ENCODE assay signal across 26 cellular contexts in genomic region chr5:137190441-137190840, GRCh38.
DNase-seq lines count a peak whose midpoint lies in the region; TF ChIP-seq lines count a peak whose summit lies in the region.
"Had no signal": no experiment of that assay in that cellular context is flagged by ENCODE, and none has a peak within 500 bp of the region (broad histone marks: within the 10 kb centered on the region; RNA-seq: fewer than 3 reads in every experiment).

No MANE protein-coding gene starts in this region.

- no peaks in the 10 kb centered on the region for H3K9me3 ChIP-seq in SJSA1 (replicated peaks)
- H3K9me3 ChIP-seq: HAP-1, MG63, thoracic aorta had no signal

- peak overlapping the region; percentile 78 for H3K27ac ChIP-seq in SJSA1
- H3K27ac ChIP-seq: thoracic aorta had no signal

- H3K27me3 ChIP-seq in SJSA1 (replicated peaks): no peaks in the 10 kb centered on the region
- H3K27me3 ChIP-seq: MG63 had no signal

- H3K4me1 ChIP-seq in SJSA1 (replicated peaks): peaks cover 55% of the 10 kb centered on the region
- H3K4me1 ChIP-seq: HAP-1 had no signal

- TF ChIP-seq CTCF in fibroblast of pulmonary artery (IDR thresholded peaks at IDR 0.05; ENCODE audit: low read length, missing control alignments): no peak

- peak; percentile 25 for DNase-seq in ELR (ENCODE audit: low read depth)
- peak in 1 of 2 experiments; percentile 64 for DNase-seq in SJSA1 (ENCODE audit: low read depth in 1 of 2, low spot score in 2 of 2)
- peak; percentile 13 for DNase-seq in fibroblast of pulmonary artery (ENCODE audit: low read depth)
- no peak for DNase-seq in NK-92 treated with Interleukin-12 subunit alpha and Interleukin-12 subunit beta, amount 100 ng/mL, for 24 hours (lab: John Stamatoyannopoulos, UW)
- no peak for DNase-seq in NCI-H2196 (lab: John Stamatoyannopoulos, UW; ENCODE audit: unreplicated experiment)
- no peak for DNase-seq in Ammon's horn (ENCODE audit: low spot score)
- no peak for DNase-seq in GOT3 (lab: John Stamatoyannopoulos, UW)
- DNase-seq: activated CD8-positive, alpha-beta memory T cell treated with anti-CD3 and anti-CD28 coated beads for 24 hours; activated naive CD4-positive, alpha-beta T cell treated with Interleukin-2 at 50 U/mL for 16 hours; activated T-cell treated with anti-CD3 and anti-CD28 coated beads, Interleukin-2, amount 50 U/mL, for 48 hours; anterior cingulate cortex; C1 segment of cervical spinal cord; Calu3; cerebellar nuclear complex; erythroblast; left cardiac atrium; MG63; NCI-H1417; NCI-H69; nucleus accumbens; Right ventricle myocardium superior; stimulated activated CD4-positive, alpha-beta T cell treated with anti-CD3 and anti-CD28 coated beads, Interleukin-2, amount 100 ng/mL, for 48 hours; stimulated activated naive B cell treated with anti-CD40 and anti-IgM and Interleukin-4, amounts not matched to agents 10 μg/mL and 1 μg/mL and 100 μg/mL, for 72 hours; T-helper 1 cell had no signal

- H3K4me3 ChIP-seq in SJSA1 (no peak overlapping the region), fibroblast of pulmonary artery (replicated peaks; ENCODE audit: low read depth, low read length) (no peak overlapping the region)
- H3K4me3 ChIP-seq: HAP-1, MG63, thoracic aorta had no signal

- H3K36me3 ChIP-seq in SJSA1: no peaks in the 10 kb centered on the region
- H3K36me3 ChIP-seq: HAP-1, MG63, thoracic aorta had no signal

Comparison
In these comparisons a context has a peak if more than half of its experiments do, and no peak if none do; other contexts are left out.
1. DNase-seq: peak in ELR (single experiment) and fibroblast of pulmonary artery (single experiment); none in NK-92 treated with Interleukin-12 subunit alpha and Interleukin-12 subunit beta, amount 100 ng/mL, for 24 hours (single experiment), NCI-H2196 (single experiment), Ammon's horn (single experiment) and GOT3 (single experiment).